1 cellular context compared by ENCODE assay signal in the genomic region with DNA sequence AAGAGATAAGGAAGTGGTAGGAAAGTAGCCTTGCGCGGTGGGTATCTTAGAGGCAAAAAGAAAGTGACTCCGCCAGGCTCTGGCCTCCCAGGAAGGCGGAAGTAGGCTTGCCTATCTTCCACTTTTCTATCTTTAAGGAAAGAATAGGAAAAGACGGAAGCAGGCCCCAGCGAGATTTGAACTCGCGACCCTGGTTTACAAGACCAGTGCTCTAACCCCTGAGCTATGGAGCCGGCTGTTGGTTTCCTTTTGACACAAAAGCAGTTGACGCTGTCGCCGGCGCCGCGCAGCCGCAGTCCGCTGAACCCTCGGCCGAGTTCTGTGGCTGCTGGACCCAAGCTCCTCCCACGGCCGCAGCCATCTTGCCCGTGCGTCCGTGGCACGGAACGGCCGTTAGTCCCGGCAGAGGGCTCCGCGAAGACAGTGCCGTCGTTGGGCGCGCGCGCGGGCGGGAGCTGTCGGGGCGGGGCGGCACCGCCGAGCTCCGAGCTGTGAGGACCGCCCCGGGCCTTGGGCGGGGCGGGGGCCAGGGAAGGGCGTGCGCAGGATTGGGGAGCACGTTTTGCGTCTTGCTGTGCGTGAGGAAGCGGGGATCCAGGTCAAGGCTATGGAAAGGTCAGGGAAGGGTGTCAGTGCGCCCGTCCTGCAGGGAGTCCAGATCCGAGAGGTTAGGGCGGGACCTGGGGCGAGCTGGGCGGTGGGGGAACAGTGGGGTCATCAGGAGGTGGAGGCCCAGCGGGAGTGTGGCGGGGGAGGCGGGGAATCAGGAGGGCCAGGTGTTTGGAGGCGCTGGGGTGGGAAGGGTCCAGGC.
A peak's percentile ranks its signal among the peaks of the same experiment; 100 is the strongest.
TF ChIP-seq lines count a peak whose summit lies in the region.

No MANE protein-coding gene starts in this region.

TF ChIP-seq in HepG2, 621 proteins besides CTCF, POLR2A, EP300 and RAD21 (continues in another document):
- peak; percentile 44; the same call in 1 of the 2 replicates for TF ChIP-seq ZNF33B (CRISPR knock-in tag; IDR thresholded peaks at IDR 0.05)
- TF ChIP-seq, protein P1, sequence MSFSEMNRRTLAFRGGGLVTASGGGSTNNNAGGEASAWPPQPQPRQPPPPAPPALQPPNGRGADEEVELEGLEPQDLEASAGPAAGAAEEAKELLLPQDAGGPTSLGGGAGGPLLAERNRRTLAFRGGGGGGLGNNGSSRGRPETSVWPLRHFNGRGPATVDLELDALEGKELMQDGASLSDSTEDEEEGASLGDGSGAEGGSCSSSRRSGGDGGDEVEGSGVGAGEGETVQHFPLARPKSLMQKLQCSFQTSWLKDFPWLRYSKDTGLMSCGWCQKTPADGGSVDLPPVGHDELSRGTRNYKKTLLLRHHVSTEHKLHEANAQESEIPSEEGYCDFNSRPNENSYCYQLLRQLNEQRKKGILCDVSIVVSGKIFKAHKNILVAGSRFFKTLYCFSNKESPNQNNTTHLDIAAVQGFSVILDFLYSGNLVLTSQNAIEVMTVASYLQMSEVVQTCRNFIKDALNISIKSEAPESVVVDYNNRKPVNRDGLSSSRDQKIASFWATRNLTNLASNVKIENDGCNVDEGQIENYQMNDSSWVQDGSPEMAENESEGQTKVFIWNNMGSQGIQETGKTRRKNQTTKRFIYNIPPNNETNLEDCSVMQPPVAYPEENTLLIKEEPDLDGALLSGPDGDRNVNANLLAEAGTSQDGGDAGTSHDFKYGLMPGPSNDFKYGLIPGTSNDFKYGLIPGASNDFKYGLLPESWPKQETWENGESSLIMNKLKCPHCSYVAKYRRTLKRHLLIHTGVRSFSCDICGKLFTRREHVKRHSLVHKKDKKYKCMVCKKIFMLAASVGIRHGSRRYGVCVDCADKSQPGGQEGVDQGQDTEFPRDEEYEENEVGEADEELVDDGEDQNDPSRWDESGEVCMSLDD (CRISPR knock-in tag; IDR thresholded peaks at IDR 0.05; ENCODE audit: borderline replicate concordance), result 0 out of 2 replicates have a peak, but pooled peaks have one; percentile 16
- TF ChIP-seq, protein P2, sequence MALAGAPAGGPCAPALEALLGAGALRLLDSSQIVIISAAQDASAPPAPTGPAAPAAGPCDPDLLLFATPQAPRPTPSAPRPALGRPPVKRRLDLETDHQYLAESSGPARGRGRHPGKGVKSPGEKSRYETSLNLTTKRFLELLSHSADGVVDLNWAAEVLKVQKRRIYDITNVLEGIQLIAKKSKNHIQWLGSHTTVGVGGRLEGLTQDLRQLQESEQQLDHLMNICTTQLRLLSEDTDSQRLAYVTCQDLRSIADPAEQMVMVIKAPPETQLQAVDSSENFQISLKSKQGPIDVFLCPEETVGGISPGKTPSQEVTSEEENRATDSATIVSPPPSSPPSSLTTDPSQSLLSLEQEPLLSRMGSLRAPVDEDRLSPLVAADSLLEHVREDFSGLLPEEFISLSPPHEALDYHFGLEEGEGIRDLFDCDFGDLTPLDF (CRISPR knock-in tag; IDR thresholded peaks at IDR 0.05), result peak; percentile 53; the same call in 1 of the 2 replicates
- TF ChIP-seq ZNF558 (CRISPR knock-in tag; IDR thresholded peaks at IDR 0.05; ENCODE audit: borderline replicate concordance), result peak; percentile 83; the same call in 1 of the 2 replicates
- TF ChIP-seq, protein P3, sequence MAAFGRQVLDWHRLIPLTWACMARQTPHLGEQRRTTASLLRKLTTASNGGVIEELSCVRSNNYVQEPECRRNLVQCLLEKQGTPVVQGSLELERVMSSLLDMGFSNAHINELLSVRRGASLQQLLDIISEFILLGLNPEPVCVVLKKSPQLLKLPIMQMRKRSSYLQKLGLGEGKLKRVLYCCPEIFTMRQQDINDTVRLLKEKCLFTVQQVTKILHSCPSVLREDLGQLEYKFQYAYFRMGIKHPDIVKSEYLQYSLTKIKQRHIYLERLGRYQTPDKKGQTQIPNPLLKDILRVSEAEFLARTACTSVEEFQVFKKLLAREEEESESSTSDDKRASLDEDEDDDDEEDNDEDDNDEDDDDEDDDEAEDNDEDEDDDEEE (CRISPR knock-in tag; IDR thresholded peaks at IDR 0.05), result peak; percentile 74; the same call in 1 of the 2 replicates
- TF ChIP-seq ZNF724P (CRISPR knock-in tag; IDR thresholded peaks at IDR 0.05; ENCODE audit: borderline replicate concordance), result no peak; the same call in 1 of the 2 replicates
- TF ChIP-seq MEIS1 (CRISPR knock-in tag; IDR thresholded peaks at IDR 0.05; ENCODE audit: borderline replicate concordance), result peak; percentile 33; the same call in 1 of the 2 replicates
- no peak; the same call in 1 of the 2 replicates for TF ChIP-seq ZNF605 (CRISPR knock-in tag; IDR thresholded peaks at IDR 0.05)
- no peak for TF ChIP-seq ZNF44 (CRISPR knock-in tag; IDR thresholded peaks at IDR 0.05)
- TF ChIP-seq ZFP62 (CRISPR knock-in tag; IDR thresholded peaks at IDR 0.05), result 0 out of 2 replicates have a peak, but pooled peaks have one; percentile 24
- TF ChIP-seq MTA1 (CRISPR knock-in tag; IDR thresholded peaks at IDR 0.05; ENCODE audit: borderline replicate concordance), result 0 out of 2 replicates have a peak, but pooled peaks have one; percentile 56
- TF ChIP-seq, protein P4, sequence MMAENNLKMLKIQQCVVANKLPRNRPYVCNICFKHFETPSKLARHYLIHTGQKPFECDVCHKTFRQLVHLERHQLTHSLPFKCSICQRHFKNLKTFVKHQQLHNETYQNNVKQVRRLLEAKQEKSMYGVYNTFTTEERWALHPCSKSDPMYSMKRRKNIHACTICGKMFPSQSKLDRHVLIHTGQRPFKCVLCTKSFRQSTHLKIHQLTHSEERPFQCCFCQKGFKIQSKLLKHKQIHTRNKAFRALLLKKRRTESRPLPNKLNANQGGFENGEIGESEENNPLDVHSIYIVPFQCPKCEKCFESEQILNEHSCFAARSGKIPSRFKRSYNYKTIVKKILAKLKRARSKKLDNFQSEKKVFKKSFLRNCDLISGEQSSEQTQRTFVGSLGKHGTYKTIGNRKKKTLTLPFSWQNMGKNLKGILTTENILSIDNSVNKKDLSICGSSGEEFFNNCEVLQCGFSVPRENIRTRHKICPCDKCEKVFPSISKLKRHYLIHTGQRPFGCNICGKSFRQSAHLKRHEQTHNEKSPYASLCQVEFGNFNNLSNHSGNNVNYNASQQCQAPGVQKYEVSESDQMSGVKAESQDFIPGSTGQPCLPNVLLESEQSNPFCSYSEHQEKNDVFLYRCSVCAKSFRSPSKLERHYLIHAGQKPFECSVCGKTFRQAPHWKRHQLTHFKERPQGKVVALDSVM (CRISPR knock-in tag; IDR thresholded peaks at IDR 0.05), result peak; percentile 49
- TF ChIP-seq ZNF30 (CRISPR knock-in tag; IDR thresholded peaks at IDR 0.05), result no peak; the same call in 1 of the 2 replicates
- TF ChIP-seq ZNF292 (CRISPR knock-in tag; IDR thresholded peaks at IDR 0.05; ENCODE audit: borderline replicate concordance, low read depth), result no peak
- TF ChIP-seq MAF1 (CRISPR knock-in tag; IDR thresholded peaks at IDR 0.05; ENCODE audit: borderline replicate concordance), result peak; percentile 99
- TF ChIP-seq, protein P5, sequence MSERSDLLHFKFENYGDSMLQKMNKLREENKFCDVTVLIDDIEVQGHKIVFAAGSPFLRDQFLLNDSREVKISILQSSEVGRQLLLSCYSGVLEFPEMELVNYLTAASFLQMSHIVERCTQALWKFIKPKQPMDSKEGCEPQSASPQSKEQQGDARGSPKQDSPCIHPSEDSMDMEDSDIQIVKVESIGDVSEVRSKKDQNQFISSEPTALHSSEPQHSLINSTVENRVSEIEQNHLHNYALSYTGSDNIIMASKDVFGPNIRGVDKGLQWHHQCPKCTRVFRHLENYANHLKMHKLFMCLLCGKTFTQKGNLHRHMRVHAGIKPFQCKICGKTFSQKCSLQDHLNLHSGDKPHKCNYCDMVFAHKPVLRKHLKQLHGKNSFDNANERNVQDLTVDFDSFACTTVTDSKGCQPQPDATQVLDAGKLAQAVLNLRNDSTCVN (CRISPR knock-in tag; IDR thresholded peaks at IDR 0.05; ENCODE audit: borderline replicate concordance), result peak; percentile 35; the same call in 1 of the 2 replicates
- TF ChIP-seq ZNF619 (CRISPR knock-in tag; IDR thresholded peaks at IDR 0.05), result peak; percentile 15; the same call in 1 of the 2 replicates
- TF ChIP-seq SSRP1 (CRISPR knock-in tag; IDR thresholded peaks at IDR 0.05), result peak; percentile 79; the same call in 1 of the 2 replicates
- TF ChIP-seq, protein P6, sequence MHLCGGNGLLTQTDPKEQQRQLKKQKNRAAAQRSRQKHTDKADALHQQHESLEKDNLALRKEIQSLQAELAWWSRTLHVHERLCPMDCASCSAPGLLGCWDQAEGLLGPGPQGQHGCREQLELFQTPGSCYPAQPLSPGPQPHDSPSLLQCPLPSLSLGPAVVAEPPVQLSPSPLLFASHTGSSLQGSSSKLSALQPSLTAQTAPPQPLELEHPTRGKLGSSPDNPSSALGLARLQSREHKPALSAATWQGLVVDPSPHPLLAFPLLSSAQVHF (CRISPR knock-in tag; IDR thresholded peaks at IDR 0.05), result 0 out of 2 replicates have a peak, but pooled peaks have one; percentile 52
- TF ChIP-seq, protein P7, sequence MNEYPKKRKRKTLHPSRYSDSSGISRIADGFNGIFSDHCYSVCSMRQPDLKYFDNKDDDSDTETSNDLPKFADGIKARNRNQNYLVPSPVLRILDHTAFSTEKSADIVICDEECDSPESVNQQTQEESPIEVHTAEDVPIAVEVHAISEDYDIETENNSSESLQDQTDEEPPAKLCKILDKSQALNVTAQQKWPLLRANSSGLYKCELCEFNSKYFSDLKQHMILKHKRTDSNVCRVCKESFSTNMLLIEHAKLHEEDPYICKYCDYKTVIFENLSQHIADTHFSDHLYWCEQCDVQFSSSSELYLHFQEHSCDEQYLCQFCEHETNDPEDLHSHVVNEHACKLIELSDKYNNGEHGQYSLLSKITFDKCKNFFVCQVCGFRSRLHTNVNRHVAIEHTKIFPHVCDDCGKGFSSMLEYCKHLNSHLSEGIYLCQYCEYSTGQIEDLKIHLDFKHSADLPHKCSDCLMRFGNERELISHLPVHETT (CRISPR knock-in tag; conservative IDR thresholded peaks at IDR 0.05), result peak; percentile 96
- TF ChIP-seq ETV5 (CRISPR knock-in tag; IDR thresholded peaks at IDR 0.05; ENCODE audit: borderline replicate concordance), result peak; percentile 42; the same call in 1 of the 2 replicates
- TF ChIP-seq BORCS8-MEF2B (CRISPR knock-in tag; IDR thresholded peaks at IDR 0.05), result peak; percentile 88
- no peak for TF ChIP-seq SRSF1 (optimal IDR thresholded peaks at IDR 0.05; ENCODE audit: low read depth, low read length)
- 0 out of 2 replicates have a peak, but pooled peaks have one; percentile 1 for TF ChIP-seq ZNF552 (CRISPR knock-in tag; IDR thresholded peaks at IDR 0.05; ENCODE audit: borderline replicate concordance)
- TF ChIP-seq RORA (CRISPR knock-in tag; IDR thresholded peaks at IDR 0.05), result no peak
- TF ChIP-seq HOXA5 (CRISPR knock-in tag; IDR thresholded peaks at IDR 0.05), result peak; percentile 93; the same call in 1 of the 2 replicates
- TF ChIP-seq ZFP1 (CRISPR knock-in tag; IDR thresholded peaks at IDR 0.05), result 0 out of 2 replicates have a peak, but pooled peaks have one; percentile 57
- no peak; the same call in 1 of the 2 replicates for TF ChIP-seq ZNF230 (CRISPR knock-in tag; IDR thresholded peaks at IDR 0.05)
- TF ChIP-seq, protein P8, sequence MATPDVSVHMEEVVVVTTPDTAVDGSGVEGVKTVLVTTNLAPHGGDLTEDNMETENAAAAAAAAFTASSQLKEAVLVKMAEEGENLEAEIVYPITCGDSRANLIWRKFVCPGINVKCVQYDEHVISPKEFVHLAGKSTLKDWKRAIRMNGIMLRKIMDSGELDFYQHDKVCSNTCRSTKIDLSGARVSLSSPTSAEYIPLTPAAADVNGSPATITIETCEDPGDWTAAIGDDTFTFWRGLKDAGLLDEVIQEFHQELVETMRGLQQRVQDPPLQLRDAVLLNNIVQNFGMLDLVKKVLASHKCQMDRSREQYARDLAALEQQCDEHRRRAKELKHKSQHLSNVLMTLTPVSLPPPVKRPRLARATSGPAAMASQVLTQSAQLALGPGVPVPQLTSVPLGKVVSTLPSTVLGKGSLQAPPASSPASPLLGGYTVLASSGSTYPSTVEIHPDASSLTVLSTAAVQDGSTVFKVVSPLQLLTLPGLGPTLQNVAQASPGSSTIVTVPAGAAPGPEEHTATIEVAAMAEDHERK (CRISPR knock-in tag; IDR thresholded peaks at IDR 0.05; ENCODE audit: low read depth), result peak; percentile 54; the same call in 1 of the 2 replicates
- no peak for TF ChIP-seq TCF12 (IDR thresholded peaks at IDR 0.05)
- TF ChIP-seq TCF12 (CRISPR knock-in tag; IDR thresholded peaks at IDR 0.05), result peak; percentile 82
- TF ChIP-seq ZNF589 (CRISPR knock-in tag; conservative IDR thresholded peaks at IDR 0.05), result peak; percentile 92
- 0 out of 2 replicates have a peak, but pooled peaks have one; percentile 34 for TF ChIP-seq MEIS2 (CRISPR knock-in tag; IDR thresholded peaks at IDR 0.05)
- TF ChIP-seq PRPF4 (IDR thresholded peaks at IDR 0.05; ENCODE audit: low read depth, low read length, poor library complexity, severe bottlenecking), result no peak
- peak; percentile 82; the same call in 1 of the 2 replicates for TF ChIP-seq MEF2D (CRISPR knock-in tag; IDR thresholded peaks at IDR 0.05)
- TF ChIP-seq POLR2G (IDR thresholded peaks at IDR 0.05; ENCODE audit: low read depth, low read length), result peak; percentile 86
- TF ChIP-seq, protein P9, sequence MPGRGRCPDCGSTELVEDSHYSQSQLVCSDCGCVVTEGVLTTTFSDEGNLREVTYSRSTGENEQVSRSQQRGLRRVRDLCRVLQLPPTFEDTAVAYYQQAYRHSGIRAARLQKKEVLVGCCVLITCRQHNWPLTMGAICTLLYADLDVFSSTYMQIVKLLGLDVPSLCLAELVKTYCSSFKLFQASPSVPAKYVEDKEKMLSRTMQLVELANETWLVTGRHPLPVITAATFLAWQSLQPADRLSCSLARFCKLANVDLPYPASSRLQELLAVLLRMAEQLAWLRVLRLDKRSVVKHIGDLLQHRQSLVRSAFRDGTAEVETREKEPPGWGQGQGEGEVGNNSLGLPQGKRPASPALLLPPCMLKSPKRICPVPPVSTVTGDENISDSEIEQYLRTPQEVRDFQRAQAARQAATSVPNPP (CRISPR knock-in tag; IDR thresholded peaks at IDR 0.05), result peak; percentile 73; the same call in 1 of the 2 replicates
- peak; percentile 34 for TF ChIP-seq AGO2 (optimal IDR thresholded peaks at IDR 0.05; ENCODE audit: low read depth, low read length)
- TF ChIP-seq, protein P10, sequence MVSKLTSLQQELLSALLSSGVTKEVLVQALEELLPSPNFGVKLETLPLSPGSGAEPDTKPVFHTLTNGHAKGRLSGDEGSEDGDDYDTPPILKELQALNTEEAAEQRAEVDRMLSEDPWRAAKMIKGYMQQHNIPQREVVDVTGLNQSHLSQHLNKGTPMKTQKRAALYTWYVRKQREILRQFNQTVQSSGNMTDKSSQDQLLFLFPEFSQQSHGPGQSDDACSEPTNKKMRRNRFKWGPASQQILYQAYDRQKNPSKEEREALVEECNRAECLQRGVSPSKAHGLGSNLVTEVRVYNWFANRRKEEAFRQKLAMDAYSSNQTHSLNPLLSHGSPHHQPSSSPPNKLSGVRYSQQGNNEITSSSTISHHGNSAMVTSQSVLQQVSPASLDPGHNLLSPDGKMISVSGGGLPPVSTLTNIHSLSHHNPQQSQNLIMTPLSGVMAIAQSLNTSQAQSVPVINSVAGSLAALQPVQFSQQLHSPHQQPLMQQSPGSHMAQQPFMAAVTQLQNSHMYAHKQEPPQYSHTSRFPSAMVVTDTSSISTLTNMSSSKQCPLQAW (CRISPR knock-in tag; IDR thresholded peaks at IDR 0.05), result peak; percentile 29; the same call in 1 of the 2 replicates
- TF ChIP-seq ZNF34 (CRISPR knock-in tag; IDR thresholded peaks at IDR 0.05; ENCODE audit: borderline replicate concordance), result peak; percentile 84; the same call in 1 of the 2 replicates
- 0 out of 2 replicates have a peak, but pooled peaks have one; percentile 11 for TF ChIP-seq ZNF460 (CRISPR knock-in tag; IDR thresholded peaks at IDR 0.05; ENCODE audit: borderline replicate concordance)
- TF ChIP-seq ZBTB42 (CRISPR knock-in tag; IDR thresholded peaks at IDR 0.05), result 0 out of 2 replicates have a peak, but pooled peaks have one; percentile 31
- TF ChIP-seq HMG20B (CRISPR knock-in tag; conservative IDR thresholded peaks at IDR 0.05), result no peak; the same call in 1 of the 2 replicates
- no peak for TF ChIP-seq KAT2B (IDR thresholded peaks at IDR 0.05; ENCODE audit: borderline replicate concordance, low read depth, low read length)
- TF ChIP-seq ZBTB7B (CRISPR knock-in tag; IDR thresholded peaks at IDR 0.05), result no peak; the same call in 1 of the 2 replicates
